In genomic region chr15:38745136-38745535, GRCh38 we compare ENCODE assay signal across 22 cellular contexts.
A peak's percentile ranks its signal among the peaks of the same experiment; 100 is the strongest.
DNase-seq lines count a peak whose midpoint lies in the region; ATAC-seq and TF ChIP-seq lines count a peak whose summit lies in the region.
"Had no signal": no experiment of that assay in that cellular context is flagged by ENCODE, and none has a peak within 500 bp of the region (broad histone marks: within the 10 kb centered on the region; RNA-seq: fewer than 3 reads in every experiment).

No MANE protein-coding gene starts in this region.

- H3K27me3 ChIP-seq in IMR-90 (ENCODE audit: control insufficient read depth, insufficient read depth, low read length) (no peaks in the 10 kb centered on the region), osteoblast (ENCODE audit: insufficient read depth, low read length) (no peaks in the 10 kb centered on the region), Karpas-422 (ENCODE audit: low read length) (no peaks in the 10 kb centered on the region)
- H3K27me3 ChIP-seq: MG63 had no signal

- no peak overlapping the region for H2BK15ac ChIP-seq in IMR-90 (ENCODE audit: low read depth, low read length)

- H3K14ac ChIP-seq in IMR-90 (replicated peaks; ENCODE audit: low read depth, low read length): no peak overlapping the region

- H3K56ac ChIP-seq in IMR-90 (ENCODE audit: extremely low read depth, insufficient read depth, low read length): no peak overlapping the region

- H3K36me3 ChIP-seq in IMR-90 (ENCODE audit: control insufficient read depth, insufficient read depth, low read length): no peaks in the 10 kb centered on the region
- no peaks in the 10 kb centered on the region for H3K36me3 ChIP-seq in osteoblast (ENCODE audit: insufficient read depth, low read length)
- no peaks in the 10 kb centered on the region for H3K36me3 ChIP-seq in Karpas-422 (ENCODE audit: insufficient read depth, low read length)
- H3K36me3 ChIP-seq: MG63 had no signal

- in situ Hi-C loops in IMR-90 (cut with MboI; ENCODE audit: low sequenced_read_pairs) (no loop called here), astrocyte of the spinal cord (cut with HindIII; ENCODE audit: low sequenced_read_pairs) (no loop called here)

- H3K4me1 ChIP-seq in IMR-90 (ENCODE audit: control insufficient read depth, insufficient read depth, low read length) (peaks cover 5% of the 10 kb centered on the region), osteoblast (ENCODE audit: insufficient read depth, low read length) (peaks cover 18% of the 10 kb centered on the region), Karpas-422 (ENCODE audit: low read length) (no peaks in the 10 kb centered on the region)
- H3K4me1 ChIP-seq: A549 had no signal

- H3K9me1 ChIP-seq in IMR-90 (ENCODE audit: insufficient read depth, low read length): 0 out of 2 replicates have a peak, but pooled peaks cover 4% of the 10 kb centered on the region

- no peak overlapping the region for H3K4me3 ChIP-seq in IMR-90 (ENCODE audit: insufficient read depth, low read depth, low read length)
- no peak overlapping the region for H3K4me3 ChIP-seq in astrocyte of the spinal cord (ENCODE audit: low read depth, low read length)
- H3K4me3 ChIP-seq in osteoblast (ENCODE audit: insufficient read depth, low read length): no peak overlapping the region
- no peak overlapping the region for H3K4me3 ChIP-seq in Karpas-422 (ENCODE audit: low read length)
- H3K4me3 ChIP-seq: A549, MG63 had no signal

- H4K8ac ChIP-seq in IMR-90 (ENCODE audit: low read depth in 2 of 2, low read length in 2 of 2): no peak overlapping the region

- H3K23ac ChIP-seq in IMR-90 (ENCODE audit: low read depth, low read length): no peak overlapping the region

- H2BK5ac ChIP-seq in IMR-90 (ENCODE audit: low read depth, low read length, poor library complexity, severe bottlenecking): no peak overlapping the region

- no peaks in the 10 kb centered on the region for H4K20me1 ChIP-seq in IMR-90 (ENCODE audit: insufficient read depth, low read length)
- H4K20me1 ChIP-seq in osteoblast (ENCODE audit: insufficient read depth, low read length): no peaks in the 10 kb centered on the region
- H4K20me1 ChIP-seq in Karpas-422 (ENCODE audit: insufficient read depth, low read depth, low read length): no peaks in the 10 kb centered on the region

- H4K5ac ChIP-seq in IMR-90 (ENCODE audit: low read depth, low read length): no peak overlapping the region

- no peak overlapping the region for H4K91ac ChIP-seq in IMR-90 (ENCODE audit: insufficient read depth, low read depth, low read length)

- no TSS peak for BruUV-seq in IMR-90 (replicated peaks; lab: Mats Ljungman, UMichigan)

- DNase-seq in AG20443 (ENCODE audit: low spot score) (peak; percentile 50), IMR-90 (peak; percentile 9), astrocyte of the spinal cord (ENCODE audit: low read depth, low spot score) (peak; percentile 13), osteoblast (ENCODE audit: insufficient read length, low spot score, missing footprints) (no peak), NK-92 (lab: John Stamatoyannopoulos, UW; ENCODE audit: unreplicated experiment) (no peak), Karpas-422 (no peak), ureter (ENCODE audit: low spot score) (no peak), NCI-H345 (lab: John Stamatoyannopoulos, UW) (no peak)
- DNase-seq: Calu3; CD4-positive, alpha-beta T cell; DMS53; H7; KG1; MG63; NCI-H1092; NCI-H1694 treated with DMSO at 0.1 percent for 48 hours; NCI-H2107; NCI-H226; NCI-H526; NK-92 treated with Interleukin-12 subunit alpha and Interleukin-12 subunit beta, amount 100 ng/mL, for 24 hours; SIG-M5 had no signal

- no peaks in the 10 kb centered on the region for H3K79me2 ChIP-seq in osteoblast (ENCODE audit: insufficient read depth, low read length)
- no peaks in the 10 kb centered on the region for H3K79me2 ChIP-seq in Karpas-422 (ENCODE audit: low read length)

- no peak overlapping the region for H2BK120ac ChIP-seq in IMR-90 (ENCODE audit: low read depth, low read length)

- H2AK5ac ChIP-seq in IMR-90 (ENCODE audit: low read depth, low read length): no peak overlapping the region

- no peaks in the 10 kb centered on the region for H3K9me2 ChIP-seq in Karpas-422 (replicated peaks; ENCODE audit: insufficient read depth, low read length)

- no peaks in the 10 kb centered on the region for H3K9me3 ChIP-seq in IMR-90 (ENCODE audit: control insufficient read depth, insufficient read depth, low read length)
- H3K9me3 ChIP-seq in osteoblast (ENCODE audit: low read depth, low read length): no peaks in the 10 kb centered on the region
- no peaks in the 10 kb centered on the region for H3K9me3 ChIP-seq in Karpas-422 (ENCODE audit: low read length)
- H3K9me3 ChIP-seq: A549, MG63 had no signal

- TF ChIP-seq CTCF in IMR-90 (conservative IDR thresholded peaks at IDR 0.05; ENCODE audit: low read depth, low read length) (no peak), astrocyte of the spinal cord (IDR thresholded peaks at IDR 0.05; ENCODE audit: low read depth, low read length) (no peak), osteoblast (IDR thresholded peaks at IDR 0.05; ENCODE audit: extremely low read depth, low read depth, low read length) (no peak)

- no peak overlapping the region for H2AFZ ChIP-seq in IMR-90 (replicated peaks; ENCODE audit: low read length, poor library complexity)
- H2AFZ ChIP-seq in osteoblast (ENCODE audit: low read length): peak overlapping the region; percentile 26
- no peak overlapping the region for H2AFZ ChIP-seq in Karpas-422 (ENCODE audit: low read length)

- dilution Hi-C loops in IMR-90 (cut with HindIII; ENCODE audit: low sequenced_read_pairs, unreplicated experiment): no loop called here

- no peak overlapping the region for H3K18ac ChIP-seq in IMR-90 (ENCODE audit: low read depth, low read length)

- CTCF ChIA-PET in IMR-90 (lab: Yijun Ruan, JAX): no interaction called here

- no CpG with 5 or more reads among the region's 1 CpG for WGBS in IMR-90 (ENCODE audit: extremely low coverage in 2 of 2, insufficient read length in 1 of 2), 2 experiments

- H3K27ac ChIP-seq in IMR-90 (ENCODE audit: insufficient read depth, low read length) (no peak overlapping the region), osteoblast (ENCODE audit: low read depth, low read length) (no peak overlapping the region), Karpas-422 (ENCODE audit: low read length) (no peak overlapping the region)
- H3K27ac ChIP-seq: A549 had no signal

- H3K9ac ChIP-seq in IMR-90 (ENCODE audit: low read depth, low read length) (no peak overlapping the region), Karpas-422 (ENCODE audit: low read length) (no peak overlapping the region)

- H3K79me1 ChIP-seq in IMR-90 (ENCODE audit: low read depth in 1 of 2, low read length in 2 of 2): no peaks in the 10 kb centered on the region

- H2BK20ac ChIP-seq in IMR-90 (ENCODE audit: low read depth, low read length): no peak overlapping the region

- no peak overlapping the region for H3K4ac ChIP-seq in IMR-90 (ENCODE audit: low read depth, low read length)

- POLR2A ChIA-PET in IMR-90 (lab: Charles Lee; ENCODE audit: unreplicated experiment): no interaction called here

- intact Hi-C loops in IMR-90 (cut with micrococcal nuclease): no loop called here

- TF ChIP-seq RAD21 in IMR-90 (IDR thresholded peaks at IDR 0.05; ENCODE audit: low read length): no peak

- ATAC-seq in IMR-90 (ENCODE audit: low read depth): peak; percentile 14; the same call in 1 of the 2 replicates
- ATAC-seq: A549 had no signal

- no peak for TF ChIP-seq POLR2A in IMR-90 (IDR thresholded peaks at IDR 0.05; ENCODE audit: low read depth, low read length)

- no peak overlapping the region for H2AK9ac ChIP-seq in IMR-90 (replicated peaks; ENCODE audit: low read depth, low read length, poor library complexity)

- no peak overlapping the region for H3K4me2 ChIP-seq in IMR-90 (ENCODE audit: low read depth, low read length)
- no peak overlapping the region for H3K4me2 ChIP-seq in osteoblast (ENCODE audit: insufficient read depth, low read length)
- H3K4me2 ChIP-seq in Karpas-422 (ENCODE audit: low read depth, low read length, poor library complexity, severe bottlenecking): no peak overlapping the region
- H3K4me2 ChIP-seq: A549 had no signal

TF ChIP-seq in IMR-90, 13 proteins besides CTCF, POLR2A, EP300 and RAD21:
- no peak for TF ChIP-seq MAZ (IDR thresholded peaks at IDR 0.05; ENCODE audit: borderline replicate concordance, low read depth, low read length)
- no peak for TF ChIP-seq ELK1 (IDR thresholded peaks at IDR 0.05; ENCODE audit: borderline replicate concordance, low read depth, low read length)
- TF ChIP-seq RCOR1 (IDR thresholded peaks at IDR 0.05; ENCODE audit: insufficient replicate concordance, low read length): no peak
TF ChIP-seq in IMR-90: peak in this region for 0.

Comparison
In these comparisons a context has a peak if more than half of its experiments do, and no peak if none do; other contexts are left out.
1. DNase-seq: peak in AG20443 (single experiment), IMR-90 (single experiment) and astrocyte of the spinal cord (single experiment); none in osteoblast (single experiment), NK-92 (single experiment), Karpas-422 (single experiment), ureter (single experiment) and NCI-H345 (single experiment).